Comparison of ENCODE assay signal across 8 cellular contexts in genomic region chr3:160754855-160755747, GRCh38. TPM values are rescaled to one million over a fixed set of nuclear protein-coding genes. Genes with fewer than 3 reads are reported as not detected.
A peak's percentile ranks its signal among the peaks of the same experiment; 100 is the strongest.
DNase-seq lines count a peak whose midpoint lies in the region; ATAC-seq and TF ChIP-seq lines count a peak whose summit lies in the region.

No MANE protein-coding gene starts in this region.

- no peaks in the 10 kb centered on the region for H3K36me3 ChIP-seq in transverse colon

- H3K4me1 ChIP-seq in transverse colon: peaks cover 0 to 41% (median 26%) of the 10 kb centered on the region in 4 donors

- 0% methylated on average over 71 to 85 of the region's 85 CpGs for WGBS in adipose tissue, 3 donors
- 1% methylated on average over 45 of the region's 85 CpGs; no CpG with 5 or more reads in 1 of the 2 donors for WGBS in transverse colon (ENCODE audit: low coverage in 1 of 2), 2 donors

- H3K4me3 ChIP-seq in transverse colon: peak overlapping the region; percentile 83 to 88 (median 84)

- H3K27ac ChIP-seq in adipose tissue (ENCODE audit: low read depth, low read length) (peak overlapping the region; percentile 61), transverse colon (peak overlapping the region; percentile 92 to 98 (median 97))

- no peak for TF ChIP-seq EP300 in transverse colon (IDR thresholded peaks at IDR 0.05; ENCODE audit: low read depth)

- H3K9me3 ChIP-seq in transverse colon: no peaks in the 10 kb centered on the region

- H3K27me3 ChIP-seq in transverse colon: peaks cover 7% of the 10 kb centered on the region

- intact Hi-C loops in cardiac septum (cut with DNase I) (loop anchor here (1.0 to 5.0 kb wide), 4 partner anchors 117 to 190 kb away; partner anchors contain the start of gene KPNA4), transverse colon (cut with DNase I; ENCODE audit: low total_unique reads) (loop anchor here (10.0 kb wide), 1 partner anchor 50 kb away; no protein-coding TSS in a partner anchor)

- TF ChIP-seq POLR2A in transverse colon (IDR thresholded peaks at IDR 0.05): peak; percentile 82

- in situ Hi-C loops in GM13977 (cut with MboI; ENCODE audit: low pct_unique_long_range_greater_than_20kb, low sequenced_read_pairs, unreplicated experiment): no loop called here
- in situ Hi-C loops in transverse colon (cut with MboI; ENCODE audit: low pct_ligation_motif_present in 1 of 4, low pct_unique_long_range_greater_than_20kb in 1 of 4, low sequenced_read_pairs in 3 of 4): no loop called here

- DNase-seq in GM13977 (ENCODE audit: low spot score) (peak; percentile 90), NCI-H1417 treated with DMSO at 0.1 percent for 48 hours (lab: John Stamatoyannopoulos, UW) (peak; percentile 92), SW480 (ENCODE audit: low spot score) (peak; percentile 92), cardiac septum (ENCODE audit: low spot score) (peak; percentile 96), pons (ENCODE audit: low spot score) (peak; percentile 97), transverse colon (peak; percentile 96)

- no peak for TF ChIP-seq CTCF in GM13977 (IDR thresholded peaks at IDR 0.05; ENCODE audit: extremely low read depth, insufficient read depth, missing control alignments)
- TF ChIP-seq CTCF in transverse colon (IDR thresholded peaks at IDR 0.05): peak in 1 of 5 experiments; percentile 21

- peak; percentile 90 for ATAC-seq in HG02840 (IDR thresholded peaks at IDR 0.05; ENCODE audit: low FRiP score, unreplicated experiment)

RNA-seq across cellular contexts. Expression of gene PPM1L, which starts 0.9 kb away (rescaled TPM):
- polyA plus RNA-seq in adipose tissue: 1 to 10 TPM; 1.3 to 3.8 (median 2.6) TPM
- total RNA-seq in cardiac septum (28.8 TPM), transverse colon (10 to 100 TPM; 17.2 to 35.5 (median 25.6) TPM)

Comparison
In these comparisons a context has a peak if more than half of its experiments do, and no peak if none do; other contexts are left out.
1. Peak in every context shown above with its lines: DNase-seq, ATAC-seq, H3K4me3 ChIP-seq and H3K27ac ChIP-seq.